In genomic region chr7:131507592-131508331, GRCh38 we compare ENCODE assay signal across 8 cellular contexts. TPM values are rescaled to one million over a fixed set of nuclear protein-coding genes. Genes with fewer than 3 reads are reported as not detected.
DNase-seq lines count a peak whose midpoint lies in the region; ATAC-seq and TF ChIP-seq lines count a peak whose summit lies in the region.

No MANE protein-coding gene starts in this region.

- WGBS in spleen, 5 donors: 28 to 46% (median 33%) methylated on average over 10 to 14 of the region's 14 CpGs

- H3K27me3 ChIP-seq in spleen (replicated peaks in 1 of 7): no peaks in the 10 kb centered on the region

- no peak overlapping the region for H3K27ac ChIP-seq in spleen

- intact Hi-C loops in spleen (cut with DNase I; ENCODE audit: low total_unique reads): loop anchor here (2.0 kb wide), 1 partner anchor 147 kb away; no protein-coding TSS in a partner anchor

- DNase-seq in GM12865 (ENCODE audit: low read depth): peak; percentile 65
- DNase-seq in NCI-H2029 (lab: John Stamatoyannopoulos, UW): peak; percentile 76
- peak; percentile 52 for DNase-seq in UCSD-AML1 (lab: John Stamatoyannopoulos, UW; ENCODE audit: unreplicated experiment)
- DNase-seq in astrocyte of the spinal cord (ENCODE audit: low read depth, low spot score): peak; percentile 62
- DNase-seq in iPS-NIHi11 (ENCODE audit: low spot score): peak; percentile 55
- peak; percentile 95 for DNase-seq in spleen
- DNase-seq in cortex of kidney (lab: John Stamatoyannopoulos, UW): no peak

- peak; percentile 77 for TF ChIP-seq CTCF in GM12865 (IDR thresholded peaks at IDR 0.05; ENCODE audit: insufficient read depth, low read depth, low read length, missing control alignments)
- peak; percentile 92 for TF ChIP-seq CTCF in astrocyte of the spinal cord (IDR thresholded peaks at IDR 0.05; ENCODE audit: low read depth, low read length)
- TF ChIP-seq CTCF in spleen (IDR thresholded peaks at IDR 0.05 in 8 of 11, conservative IDR thresholded peaks at IDR 0.05 in 3 of 11): peak; percentile 47 to 90 (median 80)

- in situ Hi-C loops in astrocyte of the spinal cord (cut with HindIII; ENCODE audit: low sequenced_read_pairs): no loop called here

- H3K4me3 ChIP-seq in GM12865 (ENCODE audit: low read depth, low read length) (no peak overlapping the region), astrocyte of the spinal cord (ENCODE audit: low read depth, low read length) (no peak overlapping the region), spleen (no peak overlapping the region)

- no peaks in the 10 kb centered on the region for H3K9me3 ChIP-seq in spleen

- H3K4me1 ChIP-seq in spleen: peaks cover 0 to 40% (median 17%) of the 10 kb centered on the region in 6 donors

- peaks cover 0 to 16% (median 0%) of the 10 kb centered on the region in 6 donors for H3K36me3 ChIP-seq in spleen

- ATAC-seq in HG02763 (IDR thresholded peaks at IDR 0.05; ENCODE audit: unreplicated experiment): peak; percentile 56

- no peak for TF ChIP-seq POLR2A in spleen (IDR thresholded peaks at IDR 0.05)

RNA-seq across cellular contexts. Expression of gene PODXL, which starts 48.7 kb away (rescaled TPM):
- 10 to 100 TPM; 12.8 to 27.5 (median 18.7) TPM for total RNA-seq in spleen
- polyA plus RNA-seq in spleen: 1 to 10 TPM; 1.9 to 5.0 (median 2.9) TPM
